Comparison of ENCODE assay signal across 8 cellular contexts in the genomic region with DNA sequence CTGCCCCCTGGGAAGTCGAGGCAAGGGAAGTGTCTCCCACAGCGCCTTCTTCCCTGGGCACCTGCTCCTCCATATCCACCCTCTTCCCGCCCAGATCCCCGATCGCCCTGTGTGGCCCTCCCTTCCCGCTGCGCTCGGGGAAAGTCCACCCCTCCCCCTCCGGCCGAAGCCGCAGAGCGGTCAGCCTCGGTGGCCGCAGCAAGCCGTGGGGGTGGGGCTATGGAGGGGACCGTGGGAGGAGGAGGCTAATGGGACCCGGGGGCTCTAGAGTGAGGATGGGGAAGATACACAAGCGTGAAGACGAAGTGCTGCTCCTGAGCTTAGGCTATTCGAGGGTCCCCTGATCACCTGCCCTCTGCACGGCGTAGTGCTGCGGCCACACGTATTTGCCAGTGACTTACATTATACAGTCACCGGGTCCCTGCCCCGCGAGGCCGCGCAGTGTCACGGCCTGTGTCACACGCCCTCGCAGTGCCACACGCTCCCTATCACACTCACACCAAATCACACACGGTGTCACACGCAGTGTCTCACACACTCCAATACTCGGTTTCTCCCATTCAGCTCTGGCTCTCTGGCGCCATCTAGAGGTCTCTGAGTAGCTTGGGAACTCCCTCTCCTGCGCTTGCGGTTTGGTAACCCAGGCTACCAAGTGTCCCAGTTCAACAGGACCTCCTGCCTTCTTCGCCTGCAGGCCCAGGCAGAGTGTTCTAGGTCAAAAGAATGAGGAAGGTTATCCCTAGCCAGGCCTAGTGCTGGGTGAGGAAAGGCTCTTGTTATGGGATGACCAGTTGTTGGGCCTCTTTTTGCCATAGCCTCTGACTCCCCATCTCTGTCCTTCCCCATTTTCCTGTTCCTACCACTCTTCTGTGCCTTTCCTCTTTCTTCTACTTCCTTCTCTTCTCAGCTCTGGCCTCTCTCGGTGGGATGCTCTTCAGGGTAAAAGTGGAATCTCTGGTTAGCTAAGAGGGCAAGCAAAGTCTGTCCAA. TPM values are rescaled to one million over a fixed set of nuclear protein-coding genes. Genes with fewer than 3 reads are reported as not detected.
DNase-seq lines count a peak whose midpoint lies in the region; ATAC-seq and TF ChIP-seq lines count a peak whose summit lies in the region.

No MANE protein-coding gene starts in this region.

- H3K27me3 Mint-ChIP-seq in T-helper 17 cell = peaks cover 79% of the 10 kb centered on the region

- intact Hi-C loops in right cardiac atrium (cut with DNase I) (loop anchor here in 3 of 4 donors (2.0 to 10.0 kb wide), 4 partner anchors 52 to 177 kb away; no protein-coding TSS in a partner anchor), psoas muscle (cut with DNase I) (loop anchor here (1.0 to 5.0 kb wide), 5 partner anchors 83 to 186 kb away; no protein-coding TSS in a partner anchor)

- H3K4me1 Mint-ChIP-seq in T-helper 17 cell = peaks cover 36% of the 10 kb centered on the region

- no peak overlapping the region for H3K4me3 ChIP-seq in GM12875 (ENCODE audit: low read depth, low read length)
- H3K4me3 ChIP-seq in right cardiac atrium (ENCODE audit: low read length) = peak overlapping the region; percentile 90
- H3K4me3 ChIP-seq in psoas muscle = peak overlapping the region; percentile 71
- peak overlapping the region; percentile 55 for H3K4me3 ChIP-seq in urinary bladder (ENCODE audit: low read depth, low read length)

- peaks cover 9% of the 10 kb centered on the region for H3K36me3 Mint-ChIP-seq in T-helper 17 cell (ENCODE audit: low read depth)

- H3K4me1 ChIP-seq in right cardiac atrium (ENCODE audit: control insufficient read depth, insufficient read depth, low read length) = peaks cover 3% of the 10 kb centered on the region
- H3K4me1 ChIP-seq in psoas muscle = peaks cover 24% of the 10 kb centered on the region
- no peaks in the 10 kb centered on the region for H3K4me1 ChIP-seq in urinary bladder (ENCODE audit: insufficient read depth)

- H3K9me3 ChIP-seq in T-helper 17 cell (ENCODE audit: control insufficient read depth, low read length, poor library complexity, severe bottlenecking) (no peaks in the 10 kb centered on the region), right cardiac atrium (ENCODE audit: control insufficient read depth, low read length) (no peaks in the 10 kb centered on the region), psoas muscle (no peaks in the 10 kb centered on the region)

- TF ChIP-seq CTCF in GM12875 (IDR thresholded peaks at IDR 0.05; ENCODE audit: borderline replicate concordance, insufficient read depth, low read depth, low read length) (peak; percentile 98), psoas muscle (IDR thresholded peaks at IDR 0.05) (peak; percentile 98)

- under 1% methylated on average over 41 of the region's 41 CpGs for WGBS in right cardiac atrium
- 1% methylated on average over 41 of the region's 41 CpGs for WGBS in psoas muscle, 3 donors
- WGBS in urinary bladder = under 1% methylated on average over 41 of the region's 41 CpGs

- DNase-seq in NCI-H146 treated with DMSO at 0.1 percent for 48 hours (lab: John Stamatoyannopoulos, UW; ENCODE audit: unreplicated experiment) (peak; percentile 56), T-helper 17 cell (peak; percentile 75 to 87 (median 79)), anterior cingulate cortex (lab: John Stamatoyannopoulos, UW) (peak in 57 of 58 donors; percentile 41 to 97 (median 90)), right cardiac atrium (peak; percentile 91 to 92 (median 92)), psoas muscle (peak; percentile 88 to 91)

- H3K4me3 Mint-ChIP-seq in T-helper 17 cell = peak overlapping the region; percentile 98

- H3K27ac Mint-ChIP-seq in T-helper 17 cell = peak overlapping the region; percentile 94

- H3K27me3 ChIP-seq in right cardiac atrium (ENCODE audit: control insufficient read depth, insufficient read depth) = no peaks in the 10 kb centered on the region
- peaks cover 0 to 62% (median 22%) of the 10 kb centered on the region in 3 donors for H3K27me3 ChIP-seq in psoas muscle (ENCODE audit: insufficient read depth in 3 of 3, low read length in 2 of 3)

- H3K36me3 ChIP-seq in psoas muscle (ENCODE audit: insufficient read depth in 1 of 2, low read depth in 1 of 2) (no peaks in the 10 kb centered on the region), urinary bladder (ENCODE audit: insufficient read depth) (no peaks in the 10 kb centered on the region)

- ATAC-seq in HG02852 (IDR thresholded peaks at IDR 0.05; ENCODE audit: unreplicated experiment) (peak; percentile 86), T-helper 17 cell (peak; percentile 91), right cardiac atrium (peak; percentile 81 to 89), psoas muscle (peak; percentile 88 to 92 (median 91))

- H3K27ac ChIP-seq in right cardiac atrium (ENCODE audit: low read length) (peak overlapping the region; percentile 83), psoas muscle (peak overlapping the region; percentile 49), urinary bladder (ENCODE audit: low read depth) (peak overlapping the region; percentile 40)

RNA-seq across cellular contexts. Expression of a gene that starts 0.9 kb away (rescaled TPM):
- total RNA-seq in T-helper 17 cell = under 1 TPM; 0.57 to 0.87 TPM
- 10 to 100 TPM in 2 of 4 donors, 1 to 10 TPM in 2; 7.2 to 21.3 (median 12.2) TPM for total RNA-seq in right cardiac atrium
- 9.2 TPM for polyA plus RNA-seq in right cardiac atrium
- total RNA-seq in psoas muscle = 10 to 100 TPM; 10.1 to 17.4 (median 13.7) TPM
- polyA plus RNA-seq in psoas muscle = 1 to 10 TPM; 4.2 to 8.8 (median 5.1) TPM
- 21.1 TPM for total RNA-seq in urinary bladder
- polyA plus RNA-seq in urinary bladder = 22.5 TPM

RNA-seq across cellular contexts. Expression of a gene that starts 44.6 kb away (rescaled TPM):
- 10 to 100 TPM; 76.6 to 86.7 TPM for total RNA-seq in T-helper 17 cell
- total RNA-seq in right cardiac atrium = 100 to 1,000 TPM in 2 of 4 donors, 10 to 100 TPM in 2; 82.6 to 109 (median 99.2) TPM
- 62.0 TPM for polyA plus RNA-seq in right cardiac atrium
- total RNA-seq in psoas muscle = 10 to 100 TPM; 40.5 to 65.5 (median 53.3) TPM
- polyA plus RNA-seq in psoas muscle = 10 to 100 TPM; 23.1 to 38.2 (median 35.7) TPM
- 55.9 TPM for total RNA-seq in urinary bladder
- 50.5 TPM for polyA plus RNA-seq in urinary bladder

Comparison
In these comparisons a context has a peak if more than half of its experiments do, and no peak if none do; other contexts are left out.
1. RNA of a gene that starts 0.9 kb away (total RNA-seq): 21.1 TPM in urinary bladder (single experiment), 7.2 to 21.3 TPM in right cardiac atrium and 10.1 to 17.4 TPM in psoas muscle; 0.57 to 0.87 TPM in T-helper 17 cell; every median in the first group is over 4 times any median in the second.
2. Peak in every context shown above with its lines, with median percentiles within 50 percentile points of each other: ATAC-seq, DNase-seq and H3K27ac ChIP-seq.